8 cellular contexts compared by ENCODE assay signal in genomic region chr7:76356823-76357222, GRCh38. TPM values are rescaled to one million over a fixed set of nuclear protein-coding genes. Genes with fewer than 3 reads are reported as not detected.
A peak's percentile ranks its signal among the peaks of the same experiment; 100 is the strongest.
DNase-seq lines count a peak whose midpoint lies in the region; ATAC-seq and TF ChIP-seq lines count a peak whose summit lies in the region.

No MANE protein-coding gene starts in this region.

- H3K4me3 Mint-ChIP-seq in activated CD8-positive, alpha-beta T cell treated with anti-CD3 and anti-CD28 coated beads for 36 hours: peak overlapping the region; percentile 96

- H3K4me3 ChIP-seq in iPS-18c (ENCODE audit: insufficient read depth, low read depth, low read length) (peak overlapping the region; percentile 30), stomach smooth muscle (ENCODE audit: low read length in 2 of 2) (peak overlapping the region; percentile 85 to 90)

- DNase-seq in COR-L47 (lab: John Stamatoyannopoulos, UW) (peak; percentile 71), NCI-H446 treated with DMSO at 0.1 percent for 48 hours (lab: John Stamatoyannopoulos, UW) (no peak)
- no peak for DNase-seq in activated CD8-positive, alpha-beta T cell treated with anti-CD3 and anti-CD28 coated beads for 36 hours

- peaks cover 45% of the 10 kb centered on the region for H3K36me3 Mint-ChIP-seq in activated CD8-positive, alpha-beta T cell treated with anti-CD3 and anti-CD28 coated beads for 36 hours (ENCODE audit: low read depth)

- H3K9me3 ChIP-seq in KOPT-K1 (ENCODE audit: insufficient read depth, low read length, poor library complexity, severe bottlenecking): no peaks in the 10 kb centered on the region
- peaks cover 2% of the 10 kb centered on the region for H3K9me3 ChIP-seq in iPS-18c (ENCODE audit: control insufficient read depth, insufficient read depth, low read length)
- H3K9me3 ChIP-seq in stomach smooth muscle (ENCODE audit: control insufficient read depth in 2 of 2, low read length in 2 of 2): no peaks in the 10 kb centered on the region

- peak overlapping the region; percentile 81 for H3K27ac ChIP-seq in KOPT-K1 (ENCODE audit: low read depth, low read length, poor library complexity, severe bottlenecking)
- H3K27ac ChIP-seq in stomach smooth muscle (ENCODE audit: low read length): no peak overlapping the region

- H3K4me1 Mint-ChIP-seq in activated CD8-positive, alpha-beta T cell treated with anti-CD3 and anti-CD28 coated beads for 36 hours (ENCODE audit: low read depth): peaks cover 43% of the 10 kb centered on the region

- H3K27me3 Mint-ChIP-seq in activated CD8-positive, alpha-beta T cell treated with anti-CD3 and anti-CD28 coated beads for 36 hours: no peaks in the 10 kb centered on the region

- no peaks in the 10 kb centered on the region for H3K9me3 Mint-ChIP-seq in activated CD8-positive, alpha-beta T cell treated with anti-CD3 and anti-CD28 coated beads for 36 hours

- H3K9ac ChIP-seq in stomach smooth muscle (ENCODE audit: low read length in 2 of 2): peak overlapping the region in 1 of 2 donors; percentile 89

- ATAC-seq in activated CD8-positive, alpha-beta T cell treated with anti-CD3 and anti-CD28 coated beads for 36 hours: no peak
- ATAC-seq in GM19023 (IDR thresholded peaks at IDR 0.05; ENCODE audit: unreplicated experiment) (no peak), HG02623 (IDR thresholded peaks at IDR 0.05; ENCODE audit: unreplicated experiment) (no peak)

- peak; percentile 12 for TF ChIP-seq CTCF in activated CD8-positive, alpha-beta T cell treated with anti-CD3 and anti-CD28 coated beads for 36 hours (IDR thresholded peaks at IDR 0.05)

- POLR2A ChIA-PET in activated CD8-positive, alpha-beta T cell treated with anti-CD3 and anti-CD28 coated beads for 36 hours (lab: Charles Lee): interaction anchor here (0.9 to 1.9 kb wide), 4 partner anchors 11 to 39 kb away, joined by 3 to 8 read pairs (median 5); no protein-coding TSS in a partner anchor

- peaks cover 24% of the 10 kb centered on the region for H3K4me1 ChIP-seq in stomach smooth muscle (ENCODE audit: control insufficient read depth, insufficient read depth, low read length)

- H3K27me3 ChIP-seq in stomach smooth muscle (ENCODE audit: control insufficient read depth in 1 of 2, insufficient read depth in 2 of 2, low read length in 2 of 2): no peaks in the 10 kb centered on the region

- intact Hi-C loops in activated CD8-positive, alpha-beta T cell treated with anti-CD3 and anti-CD28 coated beads for 36 hours (cut with micrococcal nuclease): no loop called here

- H3K36me3 ChIP-seq in KOPT-K1 (ENCODE audit: insufficient read depth, low read length) (peaks cover 54% of the 10 kb centered on the region), stomach smooth muscle (ENCODE audit: control insufficient read depth in 2 of 2, insufficient read depth in 2 of 2, low read length in 2 of 2) (no peaks in the 10 kb centered on the region)

- CTCF ChIA-PET in activated CD8-positive, alpha-beta T cell treated with anti-CD3 and anti-CD28 coated beads for 36 hours (lab: Charles Lee): no interaction called here

- peak overlapping the region; percentile 97 for H3K27ac Mint-ChIP-seq in activated CD8-positive, alpha-beta T cell treated with anti-CD3 and anti-CD28 coated beads for 36 hours

RNA-seq across cellular contexts. Expression of gene YWHAG, which starts 2.0 kb away (rescaled TPM):
- 100 to 1,000 TPM; 138 to 143 TPM for total RNA-seq in activated CD8-positive, alpha-beta T cell treated with anti-CD3 and anti-CD28 coated beads for 36 hours

RNA-seq across cellular contexts. Expression of gene SSC4D, which starts 52.7 kb away (rescaled TPM):
- total RNA-seq in activated CD8-positive, alpha-beta T cell treated with anti-CD3 and anti-CD28 coated beads for 36 hours: under 1 TPM; 0.67 to 0.68 TPM

RNA-seq across cellular contexts. Expression of gene HSPB1, which starts 54.4 kb away (rescaled TPM):
- total RNA-seq in activated CD8-positive, alpha-beta T cell treated with anti-CD3 and anti-CD28 coated beads for 36 hours: 100 to 1,000 TPM; 104 to 109 TPM
